ENCODE assay signal across 23 cellular contexts in genomic region chr9:88358743-88359142, GRCh38.
"Had no signal": no experiment of that assay in that cellular context is flagged by ENCODE, and none has a peak within 500 bp of the region (broad histone marks: within the 10 kb centered on the region; RNA-seq: fewer than 3 reads in every experiment).

No MANE protein-coding gene starts in this region.

- H3K36me3 Mint-ChIP-seq: neural progenitor cell; stimulated activated effector memory CD8-positive, alpha-beta T cell treated with anti-CD3 and anti-CD28 coated beads, Interleukin-12 subunit alpha, Interleukin-12 subunit beta, amount 100 ng/mL, for 72 hours; stimulated activated naive B cell treated with anti-CD40 and anti-IgM and Interleukin-4, amounts not matched to agents 10 μg/mL and 1 μg/mL and 100 μg/mL, for 72 hours had no signal

- H3K27me3 Mint-ChIP-seq: progenitor cell of endocrine pancreas; stimulated activated naive CD8-positive, alpha-beta T cell treated with anti-CD3 and anti-CD28 coated beads, Interleukin-15, Interleukin-2, amounts not matched to agents 100 ng/mL and 50 ng/mL, for 24 hours had no signal

- H3K27ac Mint-ChIP-seq: nephron; neural progenitor cell; progenitor cell of endocrine pancreas; stimulated activated effector memory CD8-positive, alpha-beta T cell treated with anti-CD3 and anti-CD28 coated beads, Interleukin-12 subunit alpha, Interleukin-12 subunit beta, amount 100 ng/mL, for 72 hours; stimulated activated naive B cell treated with anti-CD40 and anti-IgM and Interleukin-4, amounts not matched to agents 10 μg/mL and 1 μg/mL and 100 μg/mL, for 72 hours; stimulated activated naive CD8-positive, alpha-beta T cell treated with anti-CD3 and anti-CD28 coated beads, Interleukin-15, Interleukin-2, amounts not matched to agents 100 ng/mL and 50 ng/mL, for 24 hours had no signal

- H3K4me3 Mint-ChIP-seq: nephron; neural progenitor cell; stimulated activated effector memory CD8-positive, alpha-beta T cell treated with anti-CD3 and anti-CD28 coated beads, Interleukin-12 subunit alpha, Interleukin-12 subunit beta, amount 100 ng/mL, for 72 hours; stimulated activated naive B cell treated with anti-CD40 and anti-IgM and Interleukin-4, amounts not matched to agents 10 μg/mL and 1 μg/mL and 100 μg/mL, for 72 hours; stimulated activated naive CD8-positive, alpha-beta T cell treated with anti-CD3 and anti-CD28 coated beads, Interleukin-15, Interleukin-2, amounts not matched to agents 100 ng/mL and 50 ng/mL, for 24 hours had no signal

- DNase-seq: occipital lobe; ovary; posterior cingulate gyrus; psoas muscle; right cardiac atrium; right lobe of liver; sigmoid colon; small intestine; stimulated activated CD4-positive, alpha-beta T cell treated with anti-CD3 and anti-CD28 coated beads, Interleukin-15, amount 100 ng/mL, for 24 hours; stimulated activated CD4-positive, alpha-beta T cell treated with anti-CD3 and anti-CD28 coated beads, Interleukin-2, amount 100 ng/mL, for 24 hours; stimulated activated CD4-positive, alpha-beta T cell treated with anti-CD3 and anti-CD28 coated beads, Interleukin-2, amount 100 ng/mL, for 48 hours; stimulated activated CD4-positive, alpha-beta T cell treated with anti-CD3 and anti-CD28 coated beads, Interleukin-4, amount 100 ng/mL, for 24 hours; stimulated activated naive B cell treated with anti-CD40 and anti-IgM and Interleukin-4, amounts not matched to agents 10 μg/mL and 1 μg/mL and 100 μg/mL, for 72 hours; stimulated activated naive CD4-positive, alpha-beta T cell treated with Interleukin-2 at 50 U/mL for 16 hours; stomach; thyroid gland; trophoblast cell; upper lobe of left lung had no signal

- H3K4me1 Mint-ChIP-seq: nephron; neural progenitor cell; stimulated activated effector memory CD8-positive, alpha-beta T cell treated with anti-CD3 and anti-CD28 coated beads, Interleukin-12 subunit alpha, Interleukin-12 subunit beta, amount 100 ng/mL, for 72 hours had no signal

- ATAC-seq: psoas muscle; right cardiac atrium; right lobe of liver; stimulated activated effector memory CD8-positive, alpha-beta T cell treated with anti-CD3 and anti-CD28 coated beads, Interleukin-12 subunit alpha, Interleukin-12 subunit beta, amount 100 ng/mL, for 72 hours; stimulated activated naive B cell treated with anti-CD40 and anti-IgM and Interleukin-4, amounts not matched to agents 10 μg/mL and 1 μg/mL and 100 μg/mL, for 72 hours had no signal
